Comparison of ENCODE assay signal across 1 cellular context in the genomic region with DNA sequence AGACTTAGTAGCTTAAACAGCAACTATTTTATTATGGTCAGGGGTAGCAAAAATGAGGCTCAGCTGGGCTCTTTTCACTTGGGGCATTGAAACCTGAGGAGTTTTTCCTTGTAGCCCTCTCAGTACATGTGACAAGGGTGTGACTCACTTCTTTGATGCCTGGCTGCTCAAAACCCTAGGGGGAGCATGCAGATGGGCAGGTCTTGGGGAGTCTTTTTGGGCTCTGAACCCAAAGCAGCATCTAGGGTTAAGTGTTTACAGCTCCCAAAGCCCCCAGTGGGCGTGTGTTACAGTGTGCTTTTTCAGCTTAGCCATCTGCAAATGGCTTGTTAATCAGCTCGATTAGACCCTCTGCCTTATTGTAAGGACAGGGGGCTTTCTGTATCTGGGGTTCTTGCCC.
TF ChIP-seq lines count a peak whose summit lies in the region.

No MANE protein-coding gene starts in this region.

TF ChIP-seq in WTC11, 78 proteins besides CTCF, POLR2A, EP300 and RAD21 (continued from another document):
- TF ChIP-seq, protein P1, sequence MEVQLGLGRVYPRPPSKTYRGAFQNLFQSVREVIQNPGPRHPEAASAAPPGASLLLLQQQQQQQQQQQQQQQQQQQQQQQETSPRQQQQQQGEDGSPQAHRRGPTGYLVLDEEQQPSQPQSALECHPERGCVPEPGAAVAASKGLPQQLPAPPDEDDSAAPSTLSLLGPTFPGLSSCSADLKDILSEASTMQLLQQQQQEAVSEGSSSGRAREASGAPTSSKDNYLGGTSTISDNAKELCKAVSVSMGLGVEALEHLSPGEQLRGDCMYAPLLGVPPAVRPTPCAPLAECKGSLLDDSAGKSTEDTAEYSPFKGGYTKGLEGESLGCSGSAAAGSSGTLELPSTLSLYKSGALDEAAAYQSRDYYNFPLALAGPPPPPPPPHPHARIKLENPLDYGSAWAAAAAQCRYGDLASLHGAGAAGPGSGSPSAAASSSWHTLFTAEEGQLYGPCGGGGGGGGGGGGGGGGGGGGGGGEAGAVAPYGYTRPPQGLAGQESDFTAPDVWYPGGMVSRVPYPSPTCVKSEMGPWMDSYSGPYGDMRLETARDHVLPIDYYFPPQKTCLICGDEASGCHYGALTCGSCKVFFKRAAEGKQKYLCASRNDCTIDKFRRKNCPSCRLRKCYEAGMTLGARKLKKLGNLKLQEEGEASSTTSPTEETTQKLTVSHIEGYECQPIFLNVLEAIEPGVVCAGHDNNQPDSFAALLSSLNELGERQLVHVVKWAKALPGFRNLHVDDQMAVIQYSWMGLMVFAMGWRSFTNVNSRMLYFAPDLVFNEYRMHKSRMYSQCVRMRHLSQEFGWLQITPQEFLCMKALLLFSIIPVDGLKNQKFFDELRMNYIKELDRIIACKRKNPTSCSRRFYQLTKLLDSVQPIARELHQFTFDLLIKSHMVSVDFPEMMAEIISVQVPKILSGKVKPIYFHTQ (CRISPR knock-in tag; IDR thresholded peaks at IDR 0.05), result no peak
- TF ChIP-seq NR1H2 (CRISPR knock-in tag; IDR thresholded peaks at IDR 0.05), result no peak
- TF ChIP-seq, protein P2, sequence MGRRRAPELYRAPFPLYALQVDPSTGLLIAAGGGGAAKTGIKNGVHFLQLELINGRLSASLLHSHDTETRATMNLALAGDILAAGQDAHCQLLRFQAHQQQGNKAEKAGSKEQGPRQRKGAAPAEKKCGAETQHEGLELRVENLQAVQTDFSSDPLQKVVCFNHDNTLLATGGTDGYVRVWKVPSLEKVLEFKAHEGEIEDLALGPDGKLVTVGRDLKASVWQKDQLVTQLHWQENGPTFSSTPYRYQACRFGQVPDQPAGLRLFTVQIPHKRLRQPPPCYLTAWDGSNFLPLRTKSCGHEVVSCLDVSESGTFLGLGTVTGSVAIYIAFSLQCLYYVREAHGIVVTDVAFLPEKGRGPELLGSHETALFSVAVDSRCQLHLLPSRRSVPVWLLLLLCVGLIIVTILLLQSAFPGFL (CRISPR knock-in tag; IDR thresholded peaks at IDR 0.05; ENCODE audit: borderline replicate concordance), result no peak
- TF ChIP-seq USF1 (CRISPR knock-in tag; IDR thresholded peaks at IDR 0.05), result no peak
- no peak for TF ChIP-seq ZNF121 (CRISPR knock-in tag; IDR thresholded peaks at IDR 0.05)
- no peak for TF ChIP-seq IRF2 (CRISPR knock-in tag; IDR thresholded peaks at IDR 0.05; ENCODE audit: borderline replicate concordance, low read depth)
- TF ChIP-seq, protein P3, sequence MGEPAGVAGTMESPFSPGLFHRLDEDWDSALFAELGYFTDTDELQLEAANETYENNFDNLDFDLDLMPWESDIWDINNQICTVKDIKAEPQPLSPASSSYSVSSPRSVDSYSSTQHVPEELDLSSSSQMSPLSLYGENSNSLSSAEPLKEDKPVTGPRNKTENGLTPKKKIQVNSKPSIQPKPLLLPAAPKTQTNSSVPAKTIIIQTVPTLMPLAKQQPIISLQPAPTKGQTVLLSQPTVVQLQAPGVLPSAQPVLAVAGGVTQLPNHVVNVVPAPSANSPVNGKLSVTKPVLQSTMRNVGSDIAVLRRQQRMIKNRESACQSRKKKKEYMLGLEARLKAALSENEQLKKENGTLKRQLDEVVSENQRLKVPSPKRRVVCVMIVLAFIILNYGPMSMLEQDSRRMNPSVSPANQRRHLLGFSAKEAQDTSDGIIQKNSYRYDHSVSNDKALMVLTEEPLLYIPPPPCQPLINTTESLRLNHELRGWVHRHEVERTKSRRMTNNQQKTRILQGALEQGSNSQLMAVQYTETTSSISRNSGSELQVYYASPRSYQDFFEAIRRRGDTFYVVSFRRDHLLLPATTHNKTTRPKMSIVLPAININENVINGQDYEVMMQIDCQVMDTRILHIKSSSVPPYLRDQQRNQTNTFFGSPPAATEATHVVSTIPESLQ (CRISPR knock-in tag; IDR thresholded peaks at IDR 0.05), result no peak
- TF ChIP-seq, protein P4, sequence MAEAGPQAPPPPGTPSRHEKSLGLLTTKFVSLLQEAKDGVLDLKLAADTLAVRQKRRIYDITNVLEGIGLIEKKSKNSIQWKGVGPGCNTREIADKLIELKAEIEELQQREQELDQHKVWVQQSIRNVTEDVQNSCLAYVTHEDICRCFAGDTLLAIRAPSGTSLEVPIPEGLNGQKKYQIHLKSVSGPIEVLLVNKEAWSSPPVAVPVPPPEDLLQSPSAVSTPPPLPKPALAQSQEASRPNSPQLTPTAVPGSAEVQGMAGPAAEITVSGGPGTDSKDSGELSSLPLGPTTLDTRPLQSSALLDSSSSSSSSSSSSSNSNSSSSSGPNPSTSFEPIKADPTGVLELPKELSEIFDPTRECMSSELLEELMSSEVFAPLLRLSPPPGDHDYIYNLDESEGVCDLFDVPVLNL (CRISPR knock-in tag; IDR thresholded peaks at IDR 0.05; ENCODE audit: borderline replicate concordance, low read depth), result no peak
- TF ChIP-seq ATF1 (CRISPR knock-in tag; IDR thresholded peaks at IDR 0.05), result no peak
- TF ChIP-seq, protein P5, sequence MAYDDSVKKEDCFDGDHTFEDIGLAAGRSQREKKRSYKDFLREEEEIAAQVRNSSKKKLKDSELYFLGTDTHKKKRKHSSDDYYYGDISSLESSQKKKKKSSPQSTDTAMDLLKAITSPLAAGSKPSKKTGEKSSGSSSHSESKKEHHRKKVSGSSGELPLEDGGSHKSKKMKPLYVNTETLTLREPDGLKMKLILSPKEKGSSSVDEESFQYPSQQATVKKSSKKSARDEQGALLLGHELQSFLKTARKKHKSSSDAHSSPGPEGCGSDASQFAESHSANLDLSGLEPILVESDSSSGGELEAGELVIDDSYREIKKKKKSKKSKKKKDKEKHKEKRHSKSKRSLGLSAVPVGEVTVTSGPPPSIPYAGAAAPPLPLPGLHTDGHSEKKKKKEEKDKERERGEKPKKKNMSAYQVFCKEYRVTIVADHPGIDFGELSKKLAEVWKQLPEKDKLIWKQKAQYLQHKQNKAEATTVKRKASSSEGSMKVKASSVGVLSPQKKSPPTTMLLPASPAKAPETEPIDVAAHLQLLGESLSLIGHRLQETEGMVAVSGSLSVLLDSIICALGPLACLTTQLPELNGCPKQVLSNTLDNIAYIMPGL (CRISPR knock-in tag; IDR thresholded peaks at IDR 0.05), result no peak
- no peak for TF ChIP-seq ZBTB21 (CRISPR knock-in tag; IDR thresholded peaks at IDR 0.05; ENCODE audit: borderline replicate concordance)
